In genomic region chr11:68584991-68585524, GRCh38 we compare ENCODE assay signal across 1 cellular context.
TF ChIP-seq lines count a peak whose summit lies in the region.

No MANE protein-coding gene starts in this region.

TF ChIP-seq in endothelial cell of umbilical vein, 7 proteins besides CTCF, POLR2A, EP300 and RAD21:
- TF ChIP-seq GATA2 (IDR thresholded peaks at IDR 0.05; ENCODE audit: insufficient read depth, insufficient read length, low read depth, low read length) = no peak
- TF ChIP-seq FOS (IDR thresholded peaks at IDR 0.05; ENCODE audit: borderline replicate concordance, insufficient read depth, low read length) = no peak
- no peak for TF ChIP-seq JUN (IDR thresholded peaks at IDR 0.05; ENCODE audit: borderline replicate concordance, insufficient read depth, insufficient read length, low read depth)
- TF ChIP-seq MAX (IDR thresholded peaks at IDR 0.05; ENCODE audit: insufficient read depth, insufficient read length) = no peak
- TF ChIP-seq POLR2AphosphoS5 (IDR thresholded peaks at IDR 0.05; ENCODE audit: insufficient read depth, low read depth, low read length) = no peak
- TF ChIP-seq MYC (IDR thresholded peaks at IDR 0.05; ENCODE audit: low read depth, low read length) = no peak
- TF ChIP-seq EZH2 (IDR thresholded peaks at IDR 0.05; ENCODE audit: borderline replicate concordance, low read depth, low read length, severe bottlenecking) = no peak
